ENCODE assay signal across 16 cellular contexts in the genomic region with DNA sequence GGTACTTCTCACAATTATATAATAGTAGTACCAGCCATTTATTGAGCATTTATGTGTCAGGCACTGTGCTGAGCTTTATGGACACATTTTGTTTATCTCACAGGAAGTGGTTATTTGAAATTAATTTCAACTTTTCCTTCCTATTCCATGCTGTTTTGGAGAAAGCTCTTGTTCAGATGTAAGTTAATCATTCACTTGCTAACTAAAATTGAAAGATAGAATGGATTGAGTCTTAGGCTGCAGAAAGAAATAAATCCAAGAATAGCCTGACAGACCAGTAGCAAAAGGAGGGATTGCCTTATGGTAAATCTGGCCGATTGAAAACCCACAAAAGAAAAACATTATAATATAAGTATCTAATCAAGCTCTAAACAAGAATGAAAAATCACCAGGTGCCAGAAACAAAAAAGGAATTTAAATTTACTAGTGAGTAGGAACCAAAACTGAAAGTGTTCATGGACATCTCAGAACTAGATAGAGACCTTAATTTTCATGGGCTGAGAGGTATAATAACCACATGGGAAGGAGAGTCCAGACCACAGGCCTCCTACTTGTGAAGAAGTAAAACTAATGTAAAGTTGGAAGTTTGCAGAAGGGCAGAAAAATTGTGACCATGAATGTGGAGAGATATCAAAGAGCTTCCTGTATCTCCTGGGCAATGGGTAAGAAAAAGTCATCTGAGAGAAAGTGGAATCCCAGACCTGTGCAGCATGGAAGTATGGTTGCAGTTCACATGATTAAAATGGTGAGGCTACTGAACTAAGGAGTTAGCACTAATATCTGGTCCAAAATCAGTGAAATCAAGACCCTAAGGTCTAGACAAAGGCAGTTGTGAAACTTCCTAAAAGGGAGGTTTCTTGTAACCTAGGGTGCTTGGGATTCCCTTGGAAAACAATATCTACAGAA. TPM values are rescaled to one million over a fixed set of nuclear protein-coding genes. Genes with fewer than 3 reads are reported as not detected.
DNase-seq lines count a peak whose midpoint lies in the region; ATAC-seq and TF ChIP-seq lines count a peak whose summit lies in the region.
"Had no signal": no experiment of that assay in that cellular context is flagged by ENCODE, and none has a peak within 500 bp of the region (broad histone marks: within the 10 kb centered on the region; RNA-seq: fewer than 3 reads in every experiment).

No MANE protein-coding gene starts in this region.

- peaks cover 3% of the 10 kb centered on the region for H3K4me1 Mint-ChIP-seq in T-helper 1 cell treated with Interleukin-12 subunit alpha and Interleukin-12 subunit beta and Interleukin-4 antibody, amounts not matched to agents 30 μg/mL and 1 μg/mL, for 36 hours (ENCODE audit: low read depth)
- H3K4me1 Mint-ChIP-seq in type B pancreatic cell (ENCODE audit: unreplicated experiment) = no peaks in the 10 kb centered on the region

- no peak overlapping the region for H3K4me3 Mint-ChIP-seq in T-helper 1 cell treated with Interleukin-12 subunit alpha and Interleukin-12 subunit beta and Interleukin-4 antibody, amounts not matched to agents 30 μg/mL and 1 μg/mL, for 36 hours
- no peak overlapping the region for H3K4me3 Mint-ChIP-seq in type B pancreatic cell

- no peak for TF ChIP-seq CTCF in type B pancreatic cell (conservative IDR thresholded peaks at IDR 0.05)

- H3K27ac Mint-ChIP-seq in T-helper 1 cell treated with Interleukin-12 subunit alpha and Interleukin-12 subunit beta and Interleukin-4 antibody, amounts not matched to agents 30 μg/mL and 1 μg/mL, for 36 hours = peak overlapping the region; percentile 27
- no peak overlapping the region for H3K27ac Mint-ChIP-seq in type B pancreatic cell

- no peaks in the 10 kb centered on the region for H3K9me3 Mint-ChIP-seq in T-helper 1 cell treated with Interleukin-12 subunit alpha and Interleukin-12 subunit beta and Interleukin-4 antibody, amounts not matched to agents 30 μg/mL and 1 μg/mL, for 36 hours
- H3K9me3 Mint-ChIP-seq in type B pancreatic cell = no peaks in the 10 kb centered on the region

- ATAC-seq in GM18520 (IDR thresholded peaks at IDR 0.05; ENCODE audit: unreplicated experiment) (peak; percentile 88), GM21381 (IDR thresholded peaks at IDR 0.05; ENCODE audit: unreplicated experiment) (peak; percentile 98), HG03045 (IDR thresholded peaks at IDR 0.05; ENCODE audit: unreplicated experiment) (peak; percentile 97)

- H3K36me3 Mint-ChIP-seq in T-helper 1 cell treated with Interleukin-12 subunit alpha and Interleukin-12 subunit beta and Interleukin-4 antibody, amounts not matched to agents 30 μg/mL and 1 μg/mL, for 36 hours (ENCODE audit: low read depth) = no peaks in the 10 kb centered on the region
- H3K36me3 Mint-ChIP-seq in type B pancreatic cell = no peaks in the 10 kb centered on the region

- H3K27me3 Mint-ChIP-seq in T-helper 1 cell treated with Interleukin-12 subunit alpha and Interleukin-12 subunit beta and Interleukin-4 antibody, amounts not matched to agents 30 μg/mL and 1 μg/mL, for 36 hours (ENCODE audit: low read depth) = no peaks in the 10 kb centered on the region
- H3K27me3 Mint-ChIP-seq in type B pancreatic cell = no peaks in the 10 kb centered on the region

- no peak for DNase-seq in type B pancreatic cell (ENCODE audit: extremely low spot score, unreplicated experiment)
- DNase-seq in stimulated activated CD8-positive, alpha-beta memory T cell treated with anti-CD3 and anti-CD28 coated beads, Interleukin-4, amount 100 ng/mL, for 48 hours = no peak
- no peak for DNase-seq in activated effector memory CD4-positive, alpha-beta T cell treated with Interleukin-2 at 50 U/mL for 16 hours
- no peak for DNase-seq in NCI-H510A (lab: John Stamatoyannopoulos, UW)
- DNase-seq: Caco-2; caudate nucleus; KG1; NCI-H524 treated with DMSO at 0.1 percent for 48 hours; occipital lobe; stimulated activated CD4-positive, alpha-beta T cell treated with anti-CD3 and anti-CD28 coated beads, Interleukin-4, amount 100 ng/mL, for 24 hours; SW 1271; trophoblast cell had no signal

RNA-seq across cellular contexts. Expression of gene RADX, which starts 38.0 kb away (rescaled TPM):
- total RNA-seq in type B pancreatic cell (ENCODE audit: low replicate concordance) = 5.3 and 7.2 TPM in 2 replicates
